In genomic region chr17:39674702-39675389, GRCh38 we compare ENCODE assay signal across 1 cellular context.
TF ChIP-seq lines count a peak whose summit lies in the region.

No MANE protein-coding gene starts in this region.

TF ChIP-seq in HepG2, 621 proteins besides CTCF, POLR2A, EP300 and RAD21 (continues in another document):
- TF ChIP-seq ZNF563 (CRISPR knock-in tag; IDR thresholded peaks at IDR 0.05) = peak; percentile 53; the same call in 1 of the 2 replicates
- TF ChIP-seq, protein P1, sequence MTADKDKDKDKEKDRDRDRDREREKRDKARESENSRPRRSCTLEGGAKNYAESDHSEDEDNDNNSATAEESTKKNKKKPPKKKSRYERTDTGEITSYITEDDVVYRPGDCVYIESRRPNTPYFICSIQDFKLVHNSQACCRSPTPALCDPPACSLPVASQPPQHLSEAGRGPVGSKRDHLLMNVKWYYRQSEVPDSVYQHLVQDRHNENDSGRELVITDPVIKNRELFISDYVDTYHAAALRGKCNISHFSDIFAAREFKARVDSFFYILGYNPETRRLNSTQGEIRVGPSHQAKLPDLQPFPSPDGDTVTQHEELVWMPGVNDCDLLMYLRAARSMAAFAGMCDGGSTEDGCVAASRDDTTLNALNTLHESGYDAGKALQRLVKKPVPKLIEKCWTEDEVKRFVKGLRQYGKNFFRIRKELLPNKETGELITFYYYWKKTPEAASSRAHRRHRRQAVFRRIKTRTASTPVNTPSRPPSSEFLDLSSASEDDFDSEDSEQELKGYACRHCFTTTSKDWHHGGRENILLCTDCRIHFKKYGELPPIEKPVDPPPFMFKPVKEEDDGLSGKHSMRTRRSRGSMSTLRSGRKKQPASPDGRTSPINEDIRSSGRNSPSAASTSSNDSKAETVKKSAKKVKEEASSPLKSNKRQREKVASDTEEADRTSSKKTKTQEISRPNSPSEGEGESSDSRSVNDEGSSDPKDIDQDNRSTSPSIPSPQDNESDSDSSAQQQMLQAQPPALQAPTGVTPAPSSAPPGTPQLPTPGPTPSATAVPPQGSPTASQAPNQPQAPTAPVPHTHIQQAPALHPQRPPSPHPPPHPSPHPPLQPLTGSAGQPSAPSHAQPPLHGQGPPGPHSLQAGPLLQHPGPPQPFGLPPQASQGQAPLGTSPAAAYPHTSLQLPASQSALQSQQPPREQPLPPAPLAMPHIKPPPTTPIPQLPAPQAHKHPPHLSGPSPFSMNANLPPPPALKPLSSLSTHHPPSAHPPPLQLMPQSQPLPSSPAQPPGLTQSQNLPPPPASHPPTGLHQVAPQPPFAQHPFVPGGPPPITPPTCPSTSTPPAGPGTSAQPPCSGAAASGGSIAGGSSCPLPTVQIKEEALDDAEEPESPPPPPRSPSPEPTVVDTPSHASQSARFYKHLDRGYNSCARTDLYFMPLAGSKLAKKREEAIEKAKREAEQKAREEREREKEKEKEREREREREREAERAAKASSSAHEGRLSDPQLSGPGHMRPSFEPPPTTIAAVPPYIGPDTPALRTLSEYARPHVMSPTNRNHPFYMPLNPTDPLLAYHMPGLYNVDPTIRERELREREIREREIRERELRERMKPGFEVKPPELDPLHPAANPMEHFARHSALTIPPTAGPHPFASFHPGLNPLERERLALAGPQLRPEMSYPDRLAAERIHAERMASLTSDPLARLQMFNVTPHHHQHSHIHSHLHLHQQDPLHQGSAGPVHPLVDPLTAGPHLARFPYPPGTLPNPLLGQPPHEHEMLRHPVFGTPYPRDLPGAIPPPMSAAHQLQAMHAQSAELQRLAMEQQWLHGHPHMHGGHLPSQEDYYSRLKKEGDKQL (CRISPR knock-in tag; IDR thresholded peaks at IDR 0.05; ENCODE audit: low read depth) = no peak
- no peak for TF ChIP-seq ZBTB37 (CRISPR knock-in tag; IDR thresholded peaks at IDR 0.05)
- TF ChIP-seq ZNF263 (CRISPR knock-in tag; IDR thresholded peaks at IDR 0.05) = peak; percentile 86
- TF ChIP-seq SMARCE1 (IDR thresholded peaks at IDR 0.05; ENCODE audit: borderline replicate concordance) = no peak
- TF ChIP-seq SRSF4 (IDR thresholded peaks at IDR 0.05; ENCODE audit: low read depth, low read length, poor library complexity, severe bottlenecking) = no peak
- 0 out of 2 replicates have a peak, but pooled peaks have one; percentile 4 for TF ChIP-seq BCL6 (CRISPR knock-in tag; IDR thresholded peaks at IDR 0.05)
- no peak for TF ChIP-seq NFE2 (CRISPR knock-in tag; IDR thresholded peaks at IDR 0.05)
- no peak for TF ChIP-seq ZNF207 (IDR thresholded peaks at IDR 0.05; ENCODE audit: borderline replicate concordance)
- no peak for TF ChIP-seq SMC3 (IDR thresholded peaks at IDR 0.05; ENCODE audit: low read length)
- TF ChIP-seq HOMEZ (CRISPR knock-in tag; IDR thresholded peaks at IDR 0.05; ENCODE audit: low read depth) = no peak
- TF ChIP-seq, protein P2, sequence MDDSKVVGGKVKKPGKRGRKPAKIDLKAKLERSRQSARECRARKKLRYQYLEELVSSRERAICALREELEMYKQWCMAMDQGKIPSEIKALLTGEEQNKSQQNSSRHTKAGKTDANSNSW (CRISPR knock-in tag; IDR thresholded peaks at IDR 0.05; ENCODE audit: borderline replicate concordance) = no peak
- no peak for TF ChIP-seq ZNF550 (CRISPR knock-in tag; IDR thresholded peaks at IDR 0.05; ENCODE audit: borderline replicate concordance)
- TF ChIP-seq MTA3 (CRISPR knock-in tag; IDR thresholded peaks at IDR 0.05) = no peak
- TF ChIP-seq, protein P3, sequence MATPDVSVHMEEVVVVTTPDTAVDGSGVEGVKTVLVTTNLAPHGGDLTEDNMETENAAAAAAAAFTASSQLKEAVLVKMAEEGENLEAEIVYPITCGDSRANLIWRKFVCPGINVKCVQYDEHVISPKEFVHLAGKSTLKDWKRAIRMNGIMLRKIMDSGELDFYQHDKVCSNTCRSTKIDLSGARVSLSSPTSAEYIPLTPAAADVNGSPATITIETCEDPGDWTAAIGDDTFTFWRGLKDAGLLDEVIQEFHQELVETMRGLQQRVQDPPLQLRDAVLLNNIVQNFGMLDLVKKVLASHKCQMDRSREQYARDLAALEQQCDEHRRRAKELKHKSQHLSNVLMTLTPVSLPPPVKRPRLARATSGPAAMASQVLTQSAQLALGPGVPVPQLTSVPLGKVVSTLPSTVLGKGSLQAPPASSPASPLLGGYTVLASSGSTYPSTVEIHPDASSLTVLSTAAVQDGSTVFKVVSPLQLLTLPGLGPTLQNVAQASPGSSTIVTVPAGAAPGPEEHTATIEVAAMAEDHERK (CRISPR knock-in tag; IDR thresholded peaks at IDR 0.05; ENCODE audit: low read depth) = no peak
- TF ChIP-seq, protein P4, sequence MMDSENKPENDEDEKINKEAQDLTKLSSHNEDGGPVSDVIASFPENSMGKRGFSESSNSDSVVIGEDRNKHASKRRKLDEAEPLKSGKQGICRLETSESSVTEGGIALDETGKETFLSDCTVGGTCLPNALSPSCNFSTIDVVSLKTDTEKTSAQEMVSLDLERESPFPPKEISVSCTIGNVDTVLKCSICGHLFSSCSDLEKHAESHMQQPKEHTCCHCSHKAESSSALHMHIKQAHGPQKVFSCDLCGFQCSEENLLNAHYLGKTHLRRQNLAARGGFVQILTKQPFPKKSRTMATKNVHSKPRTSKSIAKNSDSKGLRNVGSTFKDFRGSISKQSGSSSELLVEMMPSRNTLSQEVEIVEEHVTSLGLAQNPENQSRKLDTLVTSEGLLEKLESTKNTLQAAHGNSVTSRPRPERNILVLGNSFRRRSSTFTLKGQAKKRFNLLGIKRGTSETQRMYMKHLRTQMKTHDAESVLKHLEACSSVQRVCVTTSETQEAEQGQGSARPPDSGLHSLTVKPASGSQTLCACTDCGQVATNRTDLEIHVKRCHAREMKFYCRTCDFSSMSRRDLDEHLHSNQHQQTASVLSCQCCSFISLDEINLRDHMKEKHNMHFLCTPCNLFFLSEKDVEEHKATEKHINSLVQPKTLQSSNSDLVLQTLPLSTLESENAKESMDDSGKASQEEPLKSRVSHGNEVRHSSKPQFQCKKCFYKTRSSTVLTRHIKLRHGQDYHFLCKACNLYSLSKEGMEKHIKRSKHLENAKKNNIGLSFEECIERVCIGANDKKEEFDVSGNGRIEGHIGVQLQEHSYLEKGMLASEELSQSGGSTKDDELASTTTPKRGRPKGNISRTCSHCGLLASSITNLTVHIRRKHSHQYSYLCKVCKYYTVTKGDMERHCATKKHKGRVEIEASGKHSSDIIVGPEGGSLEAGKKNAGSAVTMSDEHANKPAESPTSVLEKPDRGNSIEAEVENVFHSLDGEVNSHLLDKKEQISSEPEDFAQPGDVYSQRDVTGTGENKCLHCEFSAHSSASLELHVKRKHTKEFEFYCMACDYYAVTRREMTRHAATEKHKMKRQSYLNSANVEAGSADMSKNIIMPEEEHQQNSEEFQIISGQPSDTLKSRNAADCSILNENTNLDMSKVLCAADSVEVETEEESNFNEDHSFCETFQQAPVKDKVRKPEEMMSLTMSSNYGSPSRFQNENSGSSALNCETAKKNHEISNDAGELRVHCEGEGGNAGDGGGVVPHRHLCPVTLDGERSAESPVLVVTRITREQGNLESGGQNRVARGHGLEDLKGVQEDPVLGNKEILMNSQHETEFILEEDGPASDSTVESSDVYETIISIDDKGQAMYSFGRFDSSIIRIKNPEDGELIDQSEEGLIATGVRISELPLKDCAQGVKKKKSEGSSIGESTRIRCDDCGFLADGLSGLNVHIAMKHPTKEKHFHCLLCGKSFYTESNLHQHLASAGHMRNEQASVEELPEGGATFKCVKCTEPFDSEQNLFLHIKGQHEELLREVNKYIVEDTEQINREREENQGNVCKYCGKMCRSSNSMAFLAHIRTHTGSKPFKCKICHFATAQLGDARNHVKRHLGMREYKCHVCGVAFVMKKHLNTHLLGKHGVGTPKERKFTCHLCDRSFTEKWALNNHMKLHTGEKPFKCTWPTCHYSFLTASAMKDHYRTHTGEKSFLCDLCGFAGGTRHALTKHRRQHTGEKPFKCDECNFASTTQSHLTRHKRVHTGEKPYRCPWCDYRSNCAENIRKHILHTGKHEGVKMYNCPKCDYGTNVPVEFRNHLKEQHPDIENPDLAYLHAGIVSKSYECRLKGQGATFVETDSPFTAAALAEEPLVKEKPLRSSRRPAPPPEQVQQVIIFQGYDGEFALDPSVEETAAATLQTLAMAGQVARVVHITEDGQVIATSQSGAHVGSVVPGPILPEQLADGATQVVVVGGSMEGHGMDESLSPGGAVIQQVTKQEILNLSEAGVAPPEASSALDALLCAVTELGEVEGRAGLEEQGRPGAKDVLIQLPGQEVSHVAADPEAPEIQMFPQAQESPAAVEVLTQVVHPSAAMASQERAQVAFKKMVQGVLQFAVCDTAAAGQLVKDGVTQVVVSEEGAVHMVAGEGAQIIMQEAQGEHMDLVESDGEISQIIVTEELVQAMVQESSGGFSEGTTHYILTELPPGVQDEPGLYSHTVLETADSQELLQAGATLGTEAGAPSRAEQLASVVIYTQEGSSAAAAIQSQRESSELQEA (CRISPR knock-in tag; IDR thresholded peaks at IDR 0.05; ENCODE audit: not compliant biosample characterization) = no peak
- TF ChIP-seq ZBTB44 (CRISPR knock-in tag; IDR thresholded peaks at IDR 0.05) = no peak
- TF ChIP-seq KDM3A (CRISPR knock-in tag; IDR thresholded peaks at IDR 0.05; ENCODE audit: low read depth) = peak; percentile 62; the same call in 1 of the 2 replicates
- TF ChIP-seq, protein P5, sequence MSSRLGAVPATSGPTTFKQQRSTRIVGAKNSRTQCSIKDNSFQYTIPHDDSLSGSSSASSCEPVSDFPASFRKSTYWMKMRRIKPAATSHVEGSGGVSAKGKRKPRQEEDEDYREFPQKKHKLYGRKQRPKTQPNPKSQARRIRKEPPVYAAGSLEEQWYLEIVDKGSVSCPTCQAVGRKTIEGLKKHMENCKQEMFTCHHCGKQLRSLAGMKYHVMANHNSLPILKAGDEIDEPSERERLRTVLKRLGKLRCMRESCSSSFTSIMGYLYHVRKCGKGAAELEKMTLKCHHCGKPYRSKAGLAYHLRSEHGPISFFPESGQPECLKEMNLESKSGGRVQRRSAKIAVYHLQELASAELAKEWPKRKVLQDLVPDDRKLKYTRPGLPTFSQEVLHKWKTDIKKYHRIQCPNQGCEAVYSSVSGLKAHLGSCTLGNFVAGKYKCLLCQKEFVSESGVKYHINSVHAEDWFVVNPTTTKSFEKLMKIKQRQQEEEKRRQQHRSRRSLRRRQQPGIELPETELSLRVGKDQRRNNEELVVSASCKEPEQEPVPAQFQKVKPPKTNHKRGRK (CRISPR knock-in tag; IDR thresholded peaks at IDR 0.05) = no peak
- no peak for TF ChIP-seq ZSCAN5A (CRISPR knock-in tag; IDR thresholded peaks at IDR 0.05; ENCODE audit: borderline replicate concordance)
- TF ChIP-seq ZFP1 (CRISPR knock-in tag; IDR thresholded peaks at IDR 0.05) = 0 out of 2 replicates have a peak, but pooled peaks have one; percentile 21
- TF ChIP-seq ZNF17 (CRISPR knock-in tag; IDR thresholded peaks at IDR 0.05) = no peak
- no peak for TF ChIP-seq SP140L (CRISPR knock-in tag; IDR thresholded peaks at IDR 0.05; ENCODE audit: borderline replicate concordance)
- no peak for TF ChIP-seq NCOA5 (CRISPR knock-in tag; IDR thresholded peaks at IDR 0.05)
- TF ChIP-seq, protein P6, sequence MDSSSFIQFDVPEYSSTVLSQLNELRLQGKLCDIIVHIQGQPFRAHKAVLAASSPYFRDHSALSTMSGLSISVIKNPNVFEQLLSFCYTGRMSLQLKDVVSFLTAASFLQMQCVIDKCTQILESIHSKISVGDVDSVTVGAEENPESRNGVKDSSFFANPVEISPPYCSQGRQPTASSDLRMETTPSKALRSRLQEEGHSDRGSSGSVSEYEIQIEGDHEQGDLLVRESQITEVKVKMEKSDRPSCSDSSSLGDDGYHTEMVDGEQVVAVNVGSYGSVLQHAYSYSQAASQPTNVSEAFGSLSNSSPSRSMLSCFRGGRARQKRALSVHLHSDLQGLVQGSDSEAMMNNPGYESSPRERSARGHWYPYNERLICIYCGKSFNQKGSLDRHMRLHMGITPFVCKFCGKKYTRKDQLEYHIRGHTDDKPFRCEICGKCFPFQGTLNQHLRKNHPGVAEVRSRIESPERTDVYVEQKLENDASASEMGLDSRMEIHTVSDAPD (CRISPR knock-in tag; IDR thresholded peaks at IDR 0.05) = no peak
- peak; percentile 64 for TF ChIP-seq RXRA (CRISPR knock-in tag; IDR thresholded peaks at IDR 0.05)
- peak; percentile 89 for TF ChIP-seq KAT8 (CRISPR knock-in tag; IDR thresholded peaks at IDR 0.05)
- peak; percentile 53 for TF ChIP-seq PHF20 (CRISPR knock-in tag; IDR thresholded peaks at IDR 0.05)
- TF ChIP-seq SRSF9 (IDR thresholded peaks at IDR 0.05; ENCODE audit: borderline replicate concordance, insufficient read depth, low read depth, low read length, poor library complexity, severe bottlenecking) = no peak
- no peak for TF ChIP-seq ZNF569 (CRISPR knock-in tag; IDR thresholded peaks at IDR 0.05; ENCODE audit: borderline replicate concordance)
